Comparison of ENCODE assay signal across 15 cellular contexts in genomic region chr9:111108946-111109345, GRCh38.
DNase-seq lines count a peak whose midpoint lies in the region; ATAC-seq and TF ChIP-seq lines count a peak whose summit lies in the region.
"Had no signal": no experiment of that assay in that cellular context is flagged by ENCODE, and none has a peak within 500 bp of the region (broad histone marks: within the 10 kb centered on the region; RNA-seq: fewer than 3 reads in every experiment).

No MANE protein-coding gene starts in this region.

- H4K20me1 ChIP-seq in mammary epithelial cell (ENCODE audit: insufficient read depth, low read length): no peaks in the 10 kb centered on the region

- no peaks in the 10 kb centered on the region for H3K79me2 ChIP-seq in mammary epithelial cell (ENCODE audit: insufficient read depth, low read length)

- whole genome bisulfite sequencing in mammary epithelial cell (ENCODE audit: low coverage, missing lambda C conversion rate): 79% methylated on average over 3 of the region's 3 CpGs

- TF ChIP-seq CTCF in mammary epithelial cell (conservative IDR thresholded peaks at IDR 0.05 in 1 of 2, IDR thresholded peaks at IDR 0.05 in 1 of 2; ENCODE audit: extremely low read depth in 1 of 2, insufficient read depth in 1 of 2, low read depth in 1 of 2, low read length in 2 of 2): no peak

- H3K36me3 ChIP-seq in mammary epithelial cell (ENCODE audit: insufficient read depth, low read length): no peaks in the 10 kb centered on the region
- H3K36me3 ChIP-seq: tibial nerve had no signal

- DNase-seq in GDM1 (lab: John Stamatoyannopoulos, UW) (peak; percentile 6), M059J (ENCODE audit: low read depth) (peak; percentile 17), mammary epithelial cell (peak; percentile 44), non-pigmented ciliary epithelial cell (ENCODE audit: low read depth) (peak; percentile 57), cerebellar cortex (ENCODE audit: low spot score) (no peak), dermis blood vessel endothelial cell (no peak)
- DNase-seq: activated naive CD8-positive, alpha-beta T cell treated with anti-CD3 and anti-CD28 coated beads, Interleukin-2, amount 50 U/mL, for 24 hours; activated T-cell treated with anti-CD3 and anti-CD28 coated beads, Interleukin-2, amount 50 U/mL, for 48 hours; natural killer cell; NCI-H2081 treated with DMSO at 0.1 percent for 48 hours; T1000 had no signal

- CTCF ChIA-PET in mammary epithelial cell (lab: Charles Lee; ENCODE audit: low non-redundant PET): no interaction called here

- no peak overlapping the region for H3K27ac ChIP-seq in mammary epithelial cell (ENCODE audit: insufficient read depth, low read depth, low read length)
- H3K27ac ChIP-seq: tibial nerve had no signal

- BruUV-seq in mammary epithelial cell (replicated peaks; lab: Mats Ljungman, UMichigan): no TSS peak

- intact Hi-C loops in mammary epithelial cell (cut with micrococcal nuclease): no loop called here

- ATAC-seq in HG02588 (IDR thresholded peaks at IDR 0.05; ENCODE audit: unreplicated experiment) (no peak), HG03108 (IDR thresholded peaks at IDR 0.05; ENCODE audit: unreplicated experiment) (no peak)
- ATAC-seq: activated naive CD8-positive, alpha-beta T cell treated with anti-CD3 and anti-CD28 coated beads, Interleukin-2, amount 50 U/mL, for 24 hours; esophagus mucosa had no signal

- H3K4me1 ChIP-seq in mammary epithelial cell (ENCODE audit: insufficient read depth, low read length): no peaks in the 10 kb centered on the region
- H3K4me1 ChIP-seq: tibial nerve had no signal

- no peak overlapping the region for H3K9ac ChIP-seq in mammary epithelial cell (ENCODE audit: insufficient read depth, low read length)

- H3K9me3 ChIP-seq in mammary epithelial cell (replicated peaks; ENCODE audit: insufficient read depth, low read length): no peaks in the 10 kb centered on the region
- H3K9me3 ChIP-seq: tibial nerve had no signal

- in situ Hi-C loops in mammary epithelial cell (cut with MboI; ENCODE audit: low sequenced_read_pairs in 2 of 2): no loop called here

- H3K4me2 ChIP-seq in mammary epithelial cell (ENCODE audit: insufficient read depth, low read depth, low read length): no peak overlapping the region

- H3K27me3 ChIP-seq in mammary epithelial cell (ENCODE audit: insufficient read depth, low read length): no peaks in the 10 kb centered on the region
- H3K27me3 ChIP-seq: tibial nerve had no signal

- no peak overlapping the region for H2AFZ ChIP-seq in mammary epithelial cell (ENCODE audit: low read depth, low read length)

- no peak overlapping the region for H3K4me3 ChIP-seq in mammary epithelial cell (replicated peaks in 1 of 3; ENCODE audit: insufficient read depth in 1 of 3, low read depth in 2 of 3, low read length in 3 of 3)
- H3K4me3 ChIP-seq: tibial nerve had no signal

- dilution Hi-C loops in mammary epithelial cell (cut with HindIII; ENCODE audit: low sequenced_read_pairs): loop anchor here (10.0 kb wide), 1 partner anchor 274 kb away; no protein-coding TSS in a partner anchor

Comparison
In these comparisons a context has a peak if more than half of its experiments do, and no peak if none do; other contexts are left out.
1. DNase-seq: peak in GDM1 (single experiment), M059J (single experiment), mammary epithelial cell (single experiment) and non-pigmented ciliary epithelial cell (single experiment); none in cerebellar cortex (single experiment) and dermis blood vessel endothelial cell (single experiment).